Comparison of ENCODE assay signal across 33 cellular contexts in genomic region chr3:146559388-146559787, GRCh38. TPM values are rescaled to one million over a fixed set of nuclear protein-coding genes. Genes with fewer than 3 reads are reported as not detected.
"Had no signal": no experiment of that assay in that cellular context is flagged by ENCODE, and none has a peak within 500 bp of the region (broad histone marks: within the 10 kb centered on the region; RNA-seq: fewer than 3 reads in every experiment).

No MANE protein-coding gene starts in this region.

- H3K27me3 ChIP-seq: MG63 had no signal

- H3K27ac ChIP-seq: WERI-Rb-1 had no signal

- H3K9me3 ChIP-seq: MG63 had no signal

- H3K27ac Mint-ChIP-seq: activated CD4-positive, alpha-beta memory T cell treated with anti-CD3 and anti-CD28 coated beads, Interleukin-2, amount 10 ng/mL, durations not matched to agents 7 days and 5 days; activated CD8-positive, alpha-beta memory T cell treated with anti-CD3 and anti-CD28 coated beads, Interleukin-2, amount 10 ng/mL, durations not matched to agents 7 days and 5 days; activated naive CD4-positive, alpha-beta T cell treated with anti-CD3 and anti-CD28 coated beads, Interleukin-2, amount 10 ng/mL, durations not matched to agents 7 days and 5 days; activated naive CD8-positive, alpha-beta T cell; activated naive CD8-positive, alpha-beta T cell treated with anti-CD3 and anti-CD28 coated beads, Interleukin-2, amount 50 U/mL, for 24 hours; brain had no signal

- H3K4me3 ChIP-seq: MG63 had no signal

- H3K27me3 Mint-ChIP-seq: activated naive CD8-positive, alpha-beta T cell; activated naive CD8-positive, alpha-beta T cell treated with anti-CD3 and anti-CD28 coated beads, Interleukin-2, amount 50 U/mL, for 24 hours had no signal

- DNase-seq: activated CD4-positive, alpha-beta memory T cell treated with anti-CD3 and anti-CD28 coated beads, Interleukin-2, amount 10 ng/mL, durations not matched to agents 7 days and 5 days; activated CD4-positive, alpha-beta T cell treated with anti-CD3 and anti-CD28 coated beads for 1 hour; activated CD4-positive, alpha-beta T cell treated with anti-CD3 and anti-CD28 coated beads for 48 hours; activated CD4-positive, CD25-positive, alpha-beta regulatory T cell; activated CD8-positive, alpha-beta memory T cell treated with anti-CD3 and anti-CD28 coated beads for 24 hours; activated CD8-positive, alpha-beta memory T cell treated with anti-CD3 and anti-CD28 coated beads, Interleukin-2, amount 10 ng/mL, durations not matched to agents 7 days and 5 days; activated CD8-positive, alpha-beta memory T cell treated with anti-CD3 and anti-CD28 coated beads, Interleukin-2, amount 50 U/mL, for 48 hours; activated effector memory CD4-positive, alpha-beta T cell treated with Interleukin-2 at 50 U/mL for 16 hours; activated naive CD4-positive, alpha-beta T cell treated with anti-CD3 and anti-CD28 coated beads, Interleukin-2, amount 10 ng/mL, durations not matched to agents 7 days and 5 days; activated naive CD8-positive, alpha-beta T cell treated with anti-CD3 and anti-CD28 coated beads, Interleukin-2, amount 50 U/mL, for 24 hours; activated T-cell treated with anti-CD3 and anti-CD28 coated beads, Interleukin-2, amount 50 U/mL, for 48 hours; anterior cingulate cortex; central memory CD4-positive, alpha-beta T cell; Karpas-422; MG63; NCI-H1048; NCI-H1105 treated with DMSO at 0.1 percent for 48 hours; NCI-H1436; NCI-H1694; NCI-H1930; NCI-H2081 treated with DMSO at 0.1 percent for 48 hours; NCI-H226; NCI-H446 treated with DMSO at 0.1 percent for 48 hours; NCI-H524 treated with DMSO at 0.1 percent for 48 hours; Right ventricle myocardium superior; SW 1271; T-helper 1 cell; T-helper 2 cell; T-helper 9 cell; WERI-Rb-1 had no signal

- ATAC-seq: activated CD8-positive, alpha-beta memory T cell treated with anti-CD3 and anti-CD28 coated beads, Interleukin-2, amount 10 ng/mL, durations not matched to agents 7 days and 5 days; activated naive CD8-positive, alpha-beta T cell treated with anti-CD3 and anti-CD28 coated beads, Interleukin-2, amount 50 U/mL, for 24 hours had no signal

- H3K4me3 Mint-ChIP-seq: activated CD4-positive, alpha-beta memory T cell treated with anti-CD3 and anti-CD28 coated beads, Interleukin-2, amount 10 ng/mL, durations not matched to agents 7 days and 5 days; activated CD8-positive, alpha-beta memory T cell treated with anti-CD3 and anti-CD28 coated beads, Interleukin-2, amount 10 ng/mL, durations not matched to agents 7 days and 5 days; activated naive CD4-positive, alpha-beta T cell treated with anti-CD3 and anti-CD28 coated beads, Interleukin-2, amount 10 ng/mL, durations not matched to agents 7 days and 5 days; activated naive CD8-positive, alpha-beta T cell; activated naive CD8-positive, alpha-beta T cell treated with anti-CD3 and anti-CD28 coated beads, Interleukin-2, amount 50 U/mL, for 24 hours; brain had no signal

- H3K9me3 Mint-ChIP-seq: activated CD4-positive, alpha-beta memory T cell treated with anti-CD3 and anti-CD28 coated beads, Interleukin-2, amount 10 ng/mL, durations not matched to agents 7 days and 5 days; activated naive CD4-positive, alpha-beta T cell treated with anti-CD3 and anti-CD28 coated beads, Interleukin-2, amount 10 ng/mL, durations not matched to agents 7 days and 5 days; activated naive CD8-positive, alpha-beta T cell treated with anti-CD3 and anti-CD28 coated beads, Interleukin-2, amount 50 U/mL, for 24 hours had no signal

- H3K36me3 Mint-ChIP-seq: activated naive CD4-positive, alpha-beta T cell treated with anti-CD3 and anti-CD28 coated beads, Interleukin-2, amount 10 ng/mL, durations not matched to agents 7 days and 5 days; brain had no signal

- H3K36me3 ChIP-seq: MG63, WERI-Rb-1 had no signal

- H3K4me1 Mint-ChIP-seq: brain had no signal

RNA-seq across cellular contexts. Expression of gene PLSCR5, which starts 45.8 kb away (rescaled TPM):
- total RNA-seq: activated CD4-positive, alpha-beta memory T cell treated with anti-CD3 and anti-CD28 coated beads, Interleukin-2, amount 10 ng/mL, durations not matched to agents 7 days and 5 days; activated CD8-positive, alpha-beta memory T cell treated with anti-CD3 and anti-CD28 coated beads, Interleukin-2, amount 10 ng/mL, durations not matched to agents 7 days and 5 days; cerebellum; Right ventricle myocardium superior had no signal
